19 cellular contexts compared by ENCODE assay signal in genomic region chr11:73174495-73174791, GRCh38. TPM values are rescaled to one million over a fixed set of nuclear protein-coding genes. Genes with fewer than 3 reads are reported as not detected.
"Had no signal": no experiment of that assay in that cellular context is flagged by ENCODE, and none has a peak within 500 bp of the region (broad histone marks: within the 10 kb centered on the region; RNA-seq: fewer than 3 reads in every experiment).

No MANE protein-coding gene starts in this region.

- H3K36me3 ChIP-seq: gastroesophageal sphincter, left lung, ovary, suprapubic skin had no signal

- H3K27ac ChIP-seq: gastroesophageal sphincter, left lung, suprapubic skin had no signal

- H3K36me3 Mint-ChIP-seq: activated naive CD8-positive, alpha-beta T cell treated with anti-CD3 and anti-CD28 coated beads, Interleukin-2, amount 10 ng/mL, durations not matched to agents 7 days and 5 days had no signal

- ATAC-seq: left lung, SK-N-SH treated with all-trans-retinoic acid at 6 μM for 48 hours had no signal

- DNase-seq: activated CD4-positive, alpha-beta T cell treated with anti-CD3 and anti-CD28 coated beads for 1 hour; activated CD4-positive, alpha-beta T cell treated with anti-CD3 and anti-CD28 coated beads, Interleukin-2, amount 50 U/mL, for 4 hours; activated naive CD4-positive, alpha-beta T cell; activated naive CD8-positive, alpha-beta T cell treated with anti-CD3 and anti-CD28 coated beads, Interleukin-2, amount 10 ng/mL, durations not matched to agents 7 days and 5 days; activated T-cell treated with anti-CD3 and anti-CD28 coated beads for 4 hours; cerebellar nuclear complex; dermis blood vessel endothelial cell; islet precursor cell; mesenchymal stem cell; nephron progenitor cell; stimulated activated CD4-positive, alpha-beta T cell treated with anti-CD3 and anti-CD28 coated beads, Interleukin-2, amount 100 ng/mL, for 48 hours; stimulated activated naive CD4-positive, alpha-beta T cell treated with Interleukin-2 at 50 U/mL for 16 hours; T-helper 1 cell; T1000 had no signal

- H3K9me3 ChIP-seq: gastroesophageal sphincter, left lung, ovary, suprapubic skin had no signal

- H3K9me3 Mint-ChIP-seq: activated naive CD8-positive, alpha-beta T cell treated with anti-CD3 and anti-CD28 coated beads, Interleukin-2, amount 10 ng/mL, durations not matched to agents 7 days and 5 days; nephron progenitor cell had no signal

- H3K4me3 Mint-ChIP-seq: activated naive CD8-positive, alpha-beta T cell treated with anti-CD3 and anti-CD28 coated beads, Interleukin-2, amount 10 ng/mL, durations not matched to agents 7 days and 5 days; nephron progenitor cell had no signal

- H3K27me3 ChIP-seq: gastroesophageal sphincter, left lung, ovary, suprapubic skin had no signal

- H3K27ac Mint-ChIP-seq: activated naive CD8-positive, alpha-beta T cell treated with anti-CD3 and anti-CD28 coated beads, Interleukin-2, amount 10 ng/mL, durations not matched to agents 7 days and 5 days; nephron progenitor cell had no signal

- H3K4me3 ChIP-seq: gastroesophageal sphincter, left lung, ovary, suprapubic skin had no signal

RNA-seq across cellular contexts. Expression of gene P2RY2, which starts 43.6 kb away (rescaled TPM):
- total RNA-seq: activated naive CD8-positive, alpha-beta T cell treated with anti-CD3 and anti-CD28 coated beads, Interleukin-2, amount 10 ng/mL, durations not matched to agents 7 days and 5 days had no signal
